In genomic region chr6:169622618-169623017, GRCh38 we compare ENCODE assay signal across 23 cellular contexts.
DNase-seq lines count a peak whose midpoint lies in the region; TF ChIP-seq lines count a peak whose summit lies in the region.
"Had no signal": no experiment of that assay in that cellular context is flagged by ENCODE, and none has a peak within 500 bp of the region (broad histone marks: within the 10 kb centered on the region; RNA-seq: fewer than 3 reads in every experiment).

No MANE protein-coding gene starts in this region.

- no peak overlapping the region for H3K27ac Mint-ChIP-seq in chondrocyte (ENCODE audit: unreplicated experiment)
- H3K27ac Mint-ChIP-seq: CD8-positive, alpha-beta T cell; effector memory CD8-positive, alpha-beta T cell had no signal

- no peak overlapping the region for H3K4ac ChIP-seq in mesendoderm (ENCODE audit: low read depth, low read length)

- no peak overlapping the region for H2BK5ac ChIP-seq in mesendoderm (ENCODE audit: low read length)

- no peak overlapping the region for H4K5ac ChIP-seq in mesendoderm (ENCODE audit: low read length)

- peak overlapping the region; percentile 47 for H2BK120ac ChIP-seq in mesendoderm (ENCODE audit: low read depth, low read length)

- no peak overlapping the region for H4K8ac ChIP-seq in mesendoderm (ENCODE audit: low read depth, low read length)

- H3K79me1 ChIP-seq in mesendoderm (ENCODE audit: low read length), result peaks cover 5% of the 10 kb centered on the region

- H3K4me1 ChIP-seq in mesendoderm (ENCODE audit: control insufficient read depth, low read depth, low read length), result peaks cover 6% of the 10 kb centered on the region
- H3K4me1 ChIP-seq: body of pancreas, lower lobe of right lung, psoas muscle had no signal

- no peaks in the 10 kb centered on the region for H3K9me3 Mint-ChIP-seq in chondrocyte (ENCODE audit: low read depth)
- H3K9me3 Mint-ChIP-seq: CD8-positive, alpha-beta T cell; effector memory CD8-positive, alpha-beta T cell; neural progenitor cell had no signal

- WGBS in mesendoderm (ENCODE audit: extremely low coverage, insufficient coverage, low lambda C conversion rate), result no CpG with 5 or more reads among the region's 6 CpGs

- TF ChIP-seq CTCF in choroid plexus epithelial cell (conservative IDR thresholded peaks at IDR 0.05; ENCODE audit: low read depth, low read length) (no peak), chondrocyte (IDR thresholded peaks at IDR 0.05) (no peak), dorsolateral prefrontal cortex (IDR thresholded peaks at IDR 0.05 in 54 of 56, conservative IDR thresholded peaks at IDR 0.05 in 2 of 56; ENCODE audit: low read depth in 1 of 56, partially characterized antibody in 56 of 56) (no peak)

- intact Hi-C loops in dorsolateral prefrontal cortex (cut with DNase I), result no loop called here

- H3K27me3 Mint-ChIP-seq in chondrocyte (ENCODE audit: low read depth), result no peaks in the 10 kb centered on the region
- H3K27me3 Mint-ChIP-seq: effector memory CD8-positive, alpha-beta T cell had no signal

- no peak overlapping the region for H3K56ac ChIP-seq in mesendoderm (ENCODE audit: low read length)

- no peak overlapping the region for H2BK15ac ChIP-seq in mesendoderm (replicated peaks; ENCODE audit: low read depth)

- H3K36me3 Mint-ChIP-seq in chondrocyte (ENCODE audit: low read depth), result peaks cover 16% of the 10 kb centered on the region

- H3K36me3 ChIP-seq in H7 (replicated peaks; ENCODE audit: control insufficient read depth, insufficient read depth, low read length) (peaks cover 1% of the 10 kb centered on the region), mesendoderm (ENCODE audit: control insufficient read depth, insufficient read depth, low read length) (peaks cover 13% of the 10 kb centered on the region)
- H3K36me3 ChIP-seq: neural progenitor cell had no signal

- peaks cover 27% of the 10 kb centered on the region for H3K4me1 Mint-ChIP-seq in chondrocyte (ENCODE audit: low read depth)

- no peak overlapping the region for H3K9ac ChIP-seq in mesendoderm (ENCODE audit: low read length)
- H3K9ac ChIP-seq: neural progenitor cell had no signal

- H3K4me3 ChIP-seq in H7 (ENCODE audit: insufficient read depth, low read depth, low read length) (no peak overlapping the region), choroid plexus epithelial cell (ENCODE audit: low read depth, low read length) (no peak overlapping the region), mesendoderm (ENCODE audit: low read length) (no peak overlapping the region), dorsolateral prefrontal cortex (no peak overlapping the region)
- H3K4me3 ChIP-seq: body of pancreas, lower lobe of right lung, neural progenitor cell, psoas muscle had no signal

- H3K27me3 ChIP-seq in H7 (ENCODE audit: control insufficient read depth, insufficient read depth, low read length) (no peaks in the 10 kb centered on the region), mesendoderm (ENCODE audit: insufficient read depth, low read length, poor library complexity) (no peaks in the 10 kb centered on the region), dorsolateral prefrontal cortex (no peaks in the 10 kb centered on the region)
- H3K27me3 ChIP-seq: body of pancreas, neural progenitor cell had no signal

- H2AK5ac ChIP-seq in mesendoderm (ENCODE audit: low read length), result no peak overlapping the region

- H3K4me3 Mint-ChIP-seq in chondrocyte (ENCODE audit: unreplicated experiment), result no peak overlapping the region
- H3K4me3 Mint-ChIP-seq: CD8-positive, alpha-beta T cell; effector memory CD8-positive, alpha-beta T cell; neural progenitor cell had no signal

- H3K27ac ChIP-seq in mesendoderm (ENCODE audit: low read depth, low read length), result no peak overlapping the region
- H3K27ac ChIP-seq in dorsolateral prefrontal cortex, result no peak overlapping the region
- H3K27ac ChIP-seq: body of pancreas, lower lobe of right lung, neural progenitor cell, psoas muscle had no signal

- no peak overlapping the region for H3K4me2 ChIP-seq in mesendoderm (ENCODE audit: low read length)
- H3K4me2 ChIP-seq: neural progenitor cell had no signal

- no peak overlapping the region for H3K18ac ChIP-seq in mesendoderm (ENCODE audit: low read length)

- DNase-seq in H7 (peak; percentile 12), MV-4-11 (lab: John Stamatoyannopoulos, UW) (peak; percentile 28), choroid plexus epithelial cell (ENCODE audit: low read depth) (peak; percentile 76), mesendoderm (no peak), chondrocyte (ENCODE audit: low spot score) (no peak), SHP77 (lab: John Stamatoyannopoulos, UW) (no peak), dorsolateral prefrontal cortex (no peak), NCI-H524 treated with DMSO at 0.1 percent for 48 hours (lab: John Stamatoyannopoulos, UW) (no peak)
- DNase-seq: activated CD4-positive, CD25-positive, alpha-beta regulatory T cell treated with anti-CD3 and anti-CD28 coated beads, Interleukin-2, amount 50 U/mL, for 72 hours; activated gamma-delta T cell; body of pancreas; CD8-positive, alpha-beta T cell; DMS 273 treated with DMSO at 0.1 percent for 48 hours; effector memory CD8-positive, alpha-beta T cell; Kasumi-1; lower lobe of right lung; NCI-H2081; NCI-H226; NCI-H82; psoas muscle; SHP77 treated with DMSO at 0.1 percent for 48 hours; T-helper 1 cell had no signal

- H3K79me2 ChIP-seq in mesendoderm (ENCODE audit: control insufficient read depth, insufficient read depth, low read length), result no peaks in the 10 kb centered on the region

- no peak overlapping the region for H3K23ac ChIP-seq in mesendoderm (ENCODE audit: low read length)

Comparison
In these comparisons a context has a peak if more than half of its experiments do, and no peak if none do; other contexts are left out.
1. DNase-seq: peak in H7 (single experiment), MV-4-11 (single experiment) and choroid plexus epithelial cell (single experiment); none in mesendoderm (single experiment), chondrocyte (single experiment), SHP77 (0 of 2), dorsolateral prefrontal cortex (0 of 10) and NCI-H524 treated with DMSO at 0.1 percent for 48 hours (single experiment).